ENCODE assay signal across 11 cellular contexts in genomic region chr15:85607141-85607806, GRCh38.
A peak's percentile ranks its signal among the peaks of the same experiment; 100 is the strongest.
DNase-seq lines count a peak whose midpoint lies in the region; ATAC-seq, FAIRE-seq and TF ChIP-seq lines count a peak whose summit lies in the region.
"Had no signal": no experiment of that assay in that cellular context is flagged by ENCODE, and none has a peak within 500 bp of the region (broad histone marks: within the 10 kb centered on the region; RNA-seq: fewer than 3 reads in every experiment).

No MANE protein-coding gene starts in this region.

- no peaks in the 10 kb centered on the region for H3K27me3 ChIP-seq in CD4-positive, alpha-beta T cell (ENCODE audit: control insufficient read depth, insufficient read depth, low read length)
- no peaks in the 10 kb centered on the region for H3K27me3 ChIP-seq in PC-3 (ENCODE audit: low read length)
- H3K27me3 ChIP-seq in endothelial cell of umbilical vein (ENCODE audit: control insufficient read depth in 2 of 2, insufficient read depth in 2 of 2, low read length in 2 of 2) = no peaks in the 10 kb centered on the region
- no peaks in the 10 kb centered on the region for H3K27me3 ChIP-seq in pancreas

- TF ChIP-seq POLR2A in endothelial cell of umbilical vein (IDR thresholded peaks at IDR 0.05; ENCODE audit: low read depth, low read length) = no peak

- peaks cover 25% of the 10 kb centered on the region for H3K4me1 Mint-ChIP-seq in CD4-positive, alpha-beta T cell (ENCODE audit: low read depth)

- no peaks in the 10 kb centered on the region for H3K9me3 Mint-ChIP-seq in CD4-positive, alpha-beta T cell

- H3K4me2 ChIP-seq in PC-3 (ENCODE audit: low read length) (peak overlapping the region; percentile 65), endothelial cell of umbilical vein (ENCODE audit: insufficient read depth, low read length) (peak overlapping the region; percentile 99)
- H3K4me2 ChIP-seq: KMS-11 had no signal

- no peaks in the 10 kb centered on the region for H3K9me1 ChIP-seq in endothelial cell of umbilical vein (replicated peaks; ENCODE audit: control insufficient read depth, extremely low read depth, insufficient read depth, low read length)

- FAIRE-seq in endothelial cell of umbilical vein (lab: Jason Lieb, UNC) = peak; percentile 91
- FAIRE-seq in pancreas (lab: Jason Lieb, UNC) = no peak

- H3K27me3 Mint-ChIP-seq in CD4-positive, alpha-beta T cell = no peaks in the 10 kb centered on the region

- no peak overlapping the region for H3K27ac Mint-ChIP-seq in CD4-positive, alpha-beta T cell

- H3K36me3 ChIP-seq in PC-3 (ENCODE audit: low read depth, low read length) = 0 out of 2 replicates have a peak, but pooled peaks cover 3% of the 10 kb centered on the region
- peaks cover 2 to 3% of the 10 kb centered on the region in 2 experiments for H3K36me3 ChIP-seq in endothelial cell of umbilical vein (ENCODE audit: control insufficient read depth in 2 of 2, extremely low read depth in 1 of 2, insufficient read depth in 2 of 2, low read length in 2 of 2)
- H3K36me3 ChIP-seq in pancreas = peaks cover 0 to 17% (median 0%) of the 10 kb centered on the region in 3 donors

- CTCF ChIA-PET in CD4-positive, alpha-beta T cell (lab: Charles Lee) = interaction anchor here (1.2 kb wide), 1 partner anchor 38 kb away, joined by 3 read pairs; no protein-coding TSS in a partner anchor
- CTCF ChIA-PET in PC-3 (lab: Charles Lee) (interaction anchor here (0.7 kb wide), 1 partner anchor 19 kb away, joined by 4 read pairs; no protein-coding TSS in a partner anchor), endothelial cell of umbilical vein (lab: Charles Lee) (interaction anchor here (0.8 to 2.5 kb wide), 16 partner anchors 8 to 311 kb away, joined by 3 to 23 read pairs (median 5); no protein-coding TSS in a partner anchor)

- POLR2A ChIA-PET in CD4-positive, alpha-beta T cell (lab: Charles Lee) = interaction anchor here (1.2 to 1.6 kb wide), 3 partner anchors 11 to 25 kb away, joined by 3 to 9 read pairs (median 8); no protein-coding TSS in a partner anchor
- POLR2A ChIA-PET in PC-3 (lab: Charles Lee; ENCODE audit: unreplicated experiment) = interaction anchor here (0.5 to 0.7 kb wide), 5 partner anchors 13 to 1000 kb away, joined by 3 to 6 read pairs (median 3); no protein-coding TSS in a partner anchor
- POLR2A ChIA-PET in endothelial cell of umbilical vein (lab: Charles Lee) = interaction anchor here (0.6 to 1.5 kb wide), 3 partner anchors 10 to 25 kb away, joined by 3 to 5 read pairs (median 3); no protein-coding TSS in a partner anchor

- peak overlapping the region; percentile 44 for H3K9ac ChIP-seq in PC-3 (ENCODE audit: low read length)
- H3K9ac ChIP-seq in endothelial cell of umbilical vein (replicated peaks; ENCODE audit: extremely low read depth, insufficient read depth, low read length) = peak overlapping the region; percentile 84
- H3K9ac ChIP-seq: KMS-11, parathyroid adenoma had no signal

- dilution Hi-C loops in endothelial cell of umbilical vein (cut with MboI; ENCODE audit: extremely low pct_ligation_motif_present, low sequenced_read_pairs) = no loop called here

- H3K9me2 ChIP-seq in PC-3 (replicated peaks; ENCODE audit: low read length) = no peaks in the 10 kb centered on the region

- intact Hi-C loops in CD4-positive, alpha-beta T cell (cut with DNase I, micrococcal nuclease) = no loop called here
- intact Hi-C loops in PC-3 (cut with micrococcal nuclease) (no loop called here), endothelial cell of umbilical vein (cut with micrococcal nuclease) (loop anchor here (1.0 kb wide), 1 partner anchor 25 kb away; no protein-coding TSS in a partner anchor), pancreas (cut with DNase I) (no loop called here)

- H3K9me3 ChIP-seq in CD4-positive, alpha-beta T cell (ENCODE audit: control insufficient read depth, low read length) = no peaks in the 10 kb centered on the region
- H3K9me3 ChIP-seq in PC-3 (ENCODE audit: low read length) (no peaks in the 10 kb centered on the region), endothelial cell of umbilical vein (replicated peaks; ENCODE audit: control insufficient read depth, insufficient read depth, low read length) (no peaks in the 10 kb centered on the region), pancreas (no peaks in the 10 kb centered on the region)

- H3F3A ChIP-seq in PC-3 (ENCODE audit: low read length, unreplicated experiment) = peaks cover 7% of the 10 kb centered on the region

- no peak overlapping the region for H3K27ac ChIP-seq in CD4-positive, alpha-beta T cell (ENCODE audit: low read depth, low read length)
- H3K27ac ChIP-seq in PC-3 (ENCODE audit: low read length) (peak overlapping the region; percentile 93), endothelial cell of umbilical vein (ENCODE audit: insufficient read depth, low read depth, low read length) (peak overlapping the region; percentile 98), pancreas (peak overlapping the region in 2 of 4 donors; percentile 17 to 29)
- H3K27ac ChIP-seq: KMS-11 had no signal

- WGBS in pancreas, 2 donors = 25 to 32% methylated on average over 2 of the region's 2 CpGs

- peak overlapping the region; percentile 33 for H3K4me3 ChIP-seq in PC-3 (ENCODE audit: low read length)
- peak overlapping the region in 2 of 3 experiments; percentile 28 to 55 for H3K4me3 ChIP-seq in endothelial cell of umbilical vein (replicated peaks in 1 of 3; ENCODE audit: insufficient read depth in 1 of 3, low read depth in 1 of 3, low read length in 3 of 3)
- H3K4me3 ChIP-seq in pancreas = no peak overlapping the region

- H3K4me1 ChIP-seq in PC-3 (ENCODE audit: insufficient read depth, low read length) (peaks cover 26% of the 10 kb centered on the region), endothelial cell of umbilical vein (ENCODE audit: control insufficient read depth, extremely low read depth, insufficient read depth, low read length) (peaks cover 28% of the 10 kb centered on the region), pancreas (peaks cover 25 to 29% (median 27%) of the 10 kb centered on the region in 3 donors)
- H3K4me1 ChIP-seq: parathyroid adenoma had no signal

- DNase-seq in CD4-positive, alpha-beta T cell = no peak
- DNase-seq in PC-3 (peak; percentile 67), endothelial cell of umbilical vein (ENCODE audit: low read depth, low spot score) (no peak), pancreas (no peak), D341Med (ENCODE audit: low spot score) (no peak), NCI-H1694 (lab: John Stamatoyannopoulos, UW) (no peak)
- DNase-seq: aorta had no signal

- TF ChIP-seq CTCF in CD4-positive, alpha-beta T cell (IDR thresholded peaks at IDR 0.05) = no peak
- TF ChIP-seq CTCF in PC-3 (conservative IDR thresholded peaks at IDR 0.05; ENCODE audit: low read depth, low read length) (no peak), endothelial cell of umbilical vein (IDR thresholded peaks at IDR 0.05; ENCODE audit: extremely low read depth in 1 of 2, insufficient read depth in 1 of 2, low read depth in 1 of 2, low read length in 2 of 2) (no peak), pancreas (IDR thresholded peaks at IDR 0.05) (no peak)

- ATAC-seq in CD4-positive, alpha-beta T cell (ENCODE audit: poor library complexity) = peak; percentile 49
- ATAC-seq in PC-3 (peak; percentile 84), pancreas (peak; percentile 22 to 75 (median 51)), HG02885 (IDR thresholded peaks at IDR 0.05; ENCODE audit: poor library complexity, unreplicated experiment) (no peak), HG03280 (IDR thresholded peaks at IDR 0.05; ENCODE audit: unreplicated experiment) (no peak)

- H2AFZ ChIP-seq in PC-3 (ENCODE audit: low read length) = no peak overlapping the region
- H2AFZ ChIP-seq in endothelial cell of umbilical vein (ENCODE audit: low read depth, low read length) = no peak overlapping the region
- H2AFZ ChIP-seq: parathyroid adenoma had no signal

- H3K79me2 ChIP-seq in PC-3 (ENCODE audit: low read length) (peaks cover 8% of the 10 kb centered on the region; the same call in 1 of the 2 replicates), endothelial cell of umbilical vein (ENCODE audit: control insufficient read depth, insufficient read depth, low read length) (peaks cover 15% of the 10 kb centered on the region)
- H3K79me2 ChIP-seq: parathyroid adenoma had no signal

- no TSS peak for BruUV-seq in PC-3 (replicated peaks; lab: Mats Ljungman, UMichigan)
- TSS peak; percentile 80 for BruUV-seq in endothelial cell of umbilical vein (replicated peaks; lab: Mats Ljungman, UMichigan)

- H4K20me1 ChIP-seq in PC-3 (ENCODE audit: low read length) (no peaks in the 10 kb centered on the region), endothelial cell of umbilical vein (replicated peaks; ENCODE audit: control insufficient read depth, extremely low read depth, insufficient read depth, low read length) (no peaks in the 10 kb centered on the region)

- H3K4me3 Mint-ChIP-seq in CD4-positive, alpha-beta T cell = no peak overlapping the region

- H3K36me3 Mint-ChIP-seq in CD4-positive, alpha-beta T cell (ENCODE audit: low read depth) = peaks cover 57% of the 10 kb centered on the region

TF ChIP-seq in endothelial cell of umbilical vein, 7 proteins besides CTCF, POLR2A, EP300 and RAD21:
- TF ChIP-seq JUN (IDR thresholded peaks at IDR 0.05; ENCODE audit: borderline replicate concordance, insufficient read depth, insufficient read length, low read depth) = peak; percentile 30
- no peak for TF ChIP-seq EZH2 (IDR thresholded peaks at IDR 0.05; ENCODE audit: borderline replicate concordance, low read depth, low read length, severe bottlenecking)

Comparison
In these comparisons a context has a peak if more than half of its experiments do, and no peak if none do; other contexts are left out.
1. ATAC-seq: peak in CD4-positive, alpha-beta T cell (single experiment), PC-3 (single experiment) and pancreas (4 of 4); none in HG02885 (single experiment) and HG03280 (single experiment).
2. H3K4me3 ChIP-seq: peak in PC-3 (single experiment) and endothelial cell of umbilical vein (2 of 3); none in pancreas (0 of 4).